ENCODE assay signal across 39 cellular contexts in genomic region chr4:73470728-73471127, GRCh38. TPM values are rescaled to one million over a fixed set of nuclear protein-coding genes. Genes with fewer than 3 reads are reported as not detected.
"Had no signal": no experiment of that assay in that cellular context is flagged by ENCODE, and none has a peak within 500 bp of the region (broad histone marks: within the 10 kb centered on the region; RNA-seq: fewer than 3 reads in every experiment).

No MANE protein-coding gene starts in this region.

- H3K27me3 ChIP-seq: ascending aorta, cardiac muscle cell had no signal

- H3K4me1 ChIP-seq: ascending aorta had no signal

- H3K27ac Mint-ChIP-seq: activated B cell treated with CpG ODN at 0.5 μM for 24 hours; activated CD4-positive, alpha-beta memory T cell treated with anti-CD3 and anti-CD28 coated beads for 36 hours; activated CD4-positive, alpha-beta T cell treated with anti-CD3 and anti-CD28 coated beads, Interleukin-2, amount 10 ng/mL, durations not matched to agents 24 days and 14 days; activated CD8-positive, alpha-beta T cell treated with anti-CD3 and anti-CD28 coated beads for 36 hours; activated naive CD4-positive, alpha-beta T cell treated with anti-CD3 and anti-CD28 coated beads, Interleukin-2, amount 10 ng/mL, durations not matched to agents 7 days and 5 days; activated naive CD4-positive, alpha-beta T cell treated with anti-CD3 and anti-CD28 coated beads, Interleukin-2, amount 50 U/mL, for 24 hours; activated naive CD8-positive, alpha-beta T cell; activated naive CD8-positive, alpha-beta T cell treated with anti-CD3 and anti-CD28 coated beads, Interleukin-2, amount 10 ng/mL, durations not matched to agents 7 days and 5 days; activated naive CD8-positive, alpha-beta T cell treated with anti-CD3 and anti-CD28 coated beads, Interleukin-2, amount 50 U/mL, for 24 hours; activated T-helper 2 cell treated with anti-CD3 and anti-CD28 coated beads, Interferon-gamma antibody, Interleukin-2, Interleukin-4, amounts not matched to agents 10 μg/mL and 5 μg/mL and 100 μg/mL, durations not matched to agents 14 hours and 24 hours and 36 hours; brain; T-helper 1 cell treated with Interleukin-12 subunit alpha and Interleukin-12 subunit beta and Interleukin-4 antibody, amounts not matched to agents 30 μg/mL and 1 μg/mL, for 36 hours; T-helper 2 cell treated with Interferon-gamma antibody and Interleukin-4, amounts not matched to agents 5 μg/mL and 100 μg/mL, for 36 hours had no signal

- H3K9me3 Mint-ChIP-seq: activated CD4-positive, alpha-beta memory T cell treated with anti-CD3 and anti-CD28 coated beads for 36 hours; activated CD4-positive, alpha-beta T cell treated with anti-CD3 and anti-CD28 coated beads, Interleukin-2, amount 10 ng/mL, durations not matched to agents 24 days and 14 days; activated naive CD4-positive, alpha-beta T cell treated with anti-CD3 and anti-CD28 coated beads, Interleukin-2, amount 50 U/mL, for 24 hours; activated naive CD8-positive, alpha-beta T cell treated with anti-CD3 and anti-CD28 coated beads, Interleukin-2, amount 10 ng/mL, durations not matched to agents 7 days and 5 days; T-helper 1 cell treated with Interleukin-12 subunit alpha and Interleukin-12 subunit beta and Interleukin-4 antibody, amounts not matched to agents 30 μg/mL and 1 μg/mL, for 36 hours; T-helper 2 cell treated with Interferon-gamma antibody and Interleukin-4, amounts not matched to agents 5 μg/mL and 100 μg/mL, for 36 hours had no signal

- FAIRE-seq: bronchial epithelial cell, TTC549 had no signal

- H3K4me3 ChIP-seq: ascending aorta, cardiac muscle cell had no signal

- H3K36me3 ChIP-seq: ascending aorta, cardiac muscle cell had no signal

- DNase-seq: activated B cell treated with CpG ODN at 0.5 μM for 24 hours; activated CD4-positive, alpha-beta memory T cell treated with anti-CD3 and anti-CD28 coated beads for 36 hours; activated CD4-positive, alpha-beta T cell treated with anti-CD3 and anti-CD28 coated beads for 4 hours; activated CD4-positive, alpha-beta T cell treated with anti-CD3 and anti-CD28 coated beads, Interleukin-2, amount 10 ng/mL, durations not matched to agents 24 days and 14 days; activated CD4-positive, alpha-beta T cell treated with anti-CD3 and anti-CD28 coated beads, Interleukin-2, amount 50 U/mL, for 1 hour; activated CD4-positive, alpha-beta T cell treated with anti-CD3 and anti-CD28 coated beads, Interleukin-2, amount 50 U/mL, for 4 hours; activated CD4-positive, CD25-positive, alpha-beta regulatory T cell treated with anti-CD3 and anti-CD28 coated beads, Interleukin-2, amount 50 U/mL, for 72 hours; activated CD8-positive, alpha-beta memory T cell treated with anti-CD3 and anti-CD28 coated beads, Interleukin-2, amount 50 U/mL, for 4 hours; activated CD8-positive, alpha-beta T cell treated with anti-CD3 and anti-CD28 coated beads for 36 hours; activated effector memory CD4-positive, alpha-beta T cell treated with Interleukin-2 at 50 U/mL for 16 hours; activated gamma-delta T cell; activated naive CD4-positive, alpha-beta T cell treated with anti-CD3 and anti-CD28 coated beads, Interleukin-2, amount 10 ng/mL, durations not matched to agents 7 days and 5 days; activated naive CD4-positive, alpha-beta T cell treated with Interleukin-2 at 50 U/mL for 16 hours; activated naive CD8-positive, alpha-beta T cell treated with anti-CD3 and anti-CD28 coated beads, Interleukin-2, amount 10 ng/mL, durations not matched to agents 7 days and 5 days; activated naive CD8-positive, alpha-beta T cell treated with anti-CD3 and anti-CD28 coated beads, Interleukin-2, amount 50 U/mL, for 24 hours; activated T-cell treated with anti-CD3 and anti-CD28 coated beads for 4 hours; activated T-cell treated with anti-CD3 and anti-CD28 coated beads, Interleukin-2, amount 50 U/mL, for 1 hour; activated T-cell treated with anti-CD3 and anti-CD28 coated beads, Interleukin-2, amount 50 U/mL, for 4 hours; amygdala; anterior cingulate cortex; caudate nucleus; cerebellar nuclear complex; T-helper 2 cell; T-helper 9 cell had no signal

- H3K9me3 ChIP-seq: ascending aorta had no signal

- H3K27me3 Mint-ChIP-seq: activated naive CD4-positive, alpha-beta T cell treated with anti-CD3 and anti-CD28 coated beads, Interleukin-2, amount 10 ng/mL, durations not matched to agents 7 days and 5 days; activated naive CD8-positive, alpha-beta T cell treated with anti-CD3 and anti-CD28 coated beads, Interleukin-2, amount 10 ng/mL, durations not matched to agents 7 days and 5 days; central memory CD8-positive, alpha-beta T cell had no signal

- H3K4me3 Mint-ChIP-seq: activated B cell treated with CpG ODN at 0.5 μM for 24 hours; activated CD4-positive, alpha-beta memory T cell treated with anti-CD3 and anti-CD28 coated beads for 36 hours; activated CD4-positive, alpha-beta T cell treated with anti-CD3 and anti-CD28 coated beads, Interleukin-2, amount 10 ng/mL, durations not matched to agents 24 days and 14 days; activated CD8-positive, alpha-beta T cell treated with anti-CD3 and anti-CD28 coated beads for 36 hours; activated naive CD4-positive, alpha-beta T cell treated with anti-CD3 and anti-CD28 coated beads, Interleukin-2, amount 10 ng/mL, durations not matched to agents 7 days and 5 days; activated naive CD4-positive, alpha-beta T cell treated with anti-CD3 and anti-CD28 coated beads, Interleukin-2, amount 50 U/mL, for 24 hours; activated naive CD8-positive, alpha-beta T cell; activated naive CD8-positive, alpha-beta T cell treated with anti-CD3 and anti-CD28 coated beads, Interleukin-2, amount 10 ng/mL, durations not matched to agents 7 days and 5 days; activated naive CD8-positive, alpha-beta T cell treated with anti-CD3 and anti-CD28 coated beads, Interleukin-2, amount 50 U/mL, for 24 hours; activated T-cell treated with anti-CD3 and anti-CD28 coated beads, Interleukin-2, amount 50 U/mL, for 4 hours; brain; central memory CD8-positive, alpha-beta T cell; T-helper 1 cell treated with Interleukin-12 subunit alpha and Interleukin-12 subunit beta and Interleukin-4 antibody, amounts not matched to agents 30 μg/mL and 1 μg/mL, for 36 hours; T-helper 2 cell treated with Interferon-gamma antibody and Interleukin-4, amounts not matched to agents 5 μg/mL and 100 μg/mL, for 36 hours had no signal

- H3K27ac ChIP-seq: ascending aorta, cardiac muscle cell, VCaP had no signal

- H3K36me3 Mint-ChIP-seq: activated CD4-positive, alpha-beta memory T cell treated with anti-CD3 and anti-CD28 coated beads for 36 hours; activated naive CD4-positive, alpha-beta T cell treated with anti-CD3 and anti-CD28 coated beads, Interleukin-2, amount 10 ng/mL, durations not matched to agents 7 days and 5 days; activated naive CD4-positive, alpha-beta T cell treated with anti-CD3 and anti-CD28 coated beads, Interleukin-2, amount 50 U/mL, for 24 hours; activated naive CD8-positive, alpha-beta T cell; activated naive CD8-positive, alpha-beta T cell treated with anti-CD3 and anti-CD28 coated beads, Interleukin-2, amount 10 ng/mL, durations not matched to agents 7 days and 5 days; brain had no signal

- ATAC-seq: activated CD8-positive, alpha-beta T cell treated with anti-CD3 and anti-CD28 coated beads for 36 hours; activated naive CD8-positive, alpha-beta T cell treated with anti-CD3 and anti-CD28 coated beads, Interleukin-2, amount 50 U/mL, for 24 hours; activated T-cell treated with anti-CD3 and anti-CD28 coated beads, Interleukin-2, amount 50 U/mL, for 4 hours had no signal

- H3K4me1 Mint-ChIP-seq: activated B cell treated with CpG ODN at 0.5 μM for 24 hours; activated CD4-positive, alpha-beta T cell treated with anti-CD3 and anti-CD28 coated beads, Interleukin-2, amount 10 ng/mL, durations not matched to agents 24 days and 14 days; activated naive CD4-positive, alpha-beta T cell treated with anti-CD3 and anti-CD28 coated beads, Interleukin-2, amount 10 ng/mL, durations not matched to agents 7 days and 5 days; activated naive CD4-positive, alpha-beta T cell treated with anti-CD3 and anti-CD28 coated beads, Interleukin-2, amount 50 U/mL, for 24 hours; activated naive CD8-positive, alpha-beta T cell treated with anti-CD3 and anti-CD28 coated beads, Interleukin-2, amount 10 ng/mL, durations not matched to agents 7 days and 5 days; activated naive CD8-positive, alpha-beta T cell treated with anti-CD3 and anti-CD28 coated beads, Interleukin-2, amount 50 U/mL, for 24 hours; brain; central memory CD8-positive, alpha-beta T cell had no signal

RNA-seq across cellular contexts. Expression of gene AFM, which starts 10.8 kb away (rescaled TPM):
- total RNA-seq: activated B cell treated with CpG ODN at 0.5 μM for 24 hours; activated CD4-positive, alpha-beta memory T cell treated with anti-CD3 and anti-CD28 coated beads for 36 hours; activated CD4-positive, alpha-beta T cell treated with anti-CD3 and anti-CD28 coated beads, Interleukin-2, amount 10 ng/mL, durations not matched to agents 24 days and 14 days; activated CD8-positive, alpha-beta memory T cell treated with anti-CD3 and anti-CD28 coated beads for 36 hours; activated CD8-positive, alpha-beta T cell treated with anti-CD3 and anti-CD28 coated beads for 36 hours; activated naive CD8-positive, alpha-beta T cell treated with anti-CD3 and anti-CD28 coated beads, Interleukin-2, amount 10 ng/mL, durations not matched to agents 7 days and 5 days; activated T-cell treated with anti-CD3 and anti-CD28 coated beads, Interleukin-2, amount 50 U/mL, for 4 hours; activated T-helper 2 cell treated with anti-CD3 and anti-CD28 coated beads, Interferon-gamma antibody, Interleukin-2, Interleukin-4, amounts not matched to agents 10 μg/mL and 5 μg/mL and 100 μg/mL, durations not matched to agents 14 hours and 24 hours and 36 hours; ascending aorta; bronchial epithelial cell; cardiac muscle cell; chondrocyte had no signal
- polyA plus RNA-seq: adipose tissue had no signal

RNA-seq across cellular contexts. Expression of gene AFP, which starts 34.7 kb away (rescaled TPM):
- total RNA-seq: activated B cell treated with CpG ODN at 0.5 μM for 24 hours; activated CD4-positive, alpha-beta memory T cell treated with anti-CD3 and anti-CD28 coated beads for 36 hours; activated CD4-positive, alpha-beta T cell treated with anti-CD3 and anti-CD28 coated beads, Interleukin-2, amount 10 ng/mL, durations not matched to agents 24 days and 14 days; activated CD8-positive, alpha-beta memory T cell treated with anti-CD3 and anti-CD28 coated beads for 36 hours; activated CD8-positive, alpha-beta T cell treated with anti-CD3 and anti-CD28 coated beads for 36 hours; activated naive CD8-positive, alpha-beta T cell treated with anti-CD3 and anti-CD28 coated beads, Interleukin-2, amount 10 ng/mL, durations not matched to agents 7 days and 5 days; activated T-helper 2 cell treated with anti-CD3 and anti-CD28 coated beads, Interferon-gamma antibody, Interleukin-2, Interleukin-4, amounts not matched to agents 10 μg/mL and 5 μg/mL and 100 μg/mL, durations not matched to agents 14 hours and 24 hours and 36 hours; ascending aorta; bronchial epithelial cell; chondrocyte had no signal
- polyA plus RNA-seq: adipose tissue had no signal
